Comparison of ENCODE assay signal across 8 cellular contexts in the genomic region with DNA sequence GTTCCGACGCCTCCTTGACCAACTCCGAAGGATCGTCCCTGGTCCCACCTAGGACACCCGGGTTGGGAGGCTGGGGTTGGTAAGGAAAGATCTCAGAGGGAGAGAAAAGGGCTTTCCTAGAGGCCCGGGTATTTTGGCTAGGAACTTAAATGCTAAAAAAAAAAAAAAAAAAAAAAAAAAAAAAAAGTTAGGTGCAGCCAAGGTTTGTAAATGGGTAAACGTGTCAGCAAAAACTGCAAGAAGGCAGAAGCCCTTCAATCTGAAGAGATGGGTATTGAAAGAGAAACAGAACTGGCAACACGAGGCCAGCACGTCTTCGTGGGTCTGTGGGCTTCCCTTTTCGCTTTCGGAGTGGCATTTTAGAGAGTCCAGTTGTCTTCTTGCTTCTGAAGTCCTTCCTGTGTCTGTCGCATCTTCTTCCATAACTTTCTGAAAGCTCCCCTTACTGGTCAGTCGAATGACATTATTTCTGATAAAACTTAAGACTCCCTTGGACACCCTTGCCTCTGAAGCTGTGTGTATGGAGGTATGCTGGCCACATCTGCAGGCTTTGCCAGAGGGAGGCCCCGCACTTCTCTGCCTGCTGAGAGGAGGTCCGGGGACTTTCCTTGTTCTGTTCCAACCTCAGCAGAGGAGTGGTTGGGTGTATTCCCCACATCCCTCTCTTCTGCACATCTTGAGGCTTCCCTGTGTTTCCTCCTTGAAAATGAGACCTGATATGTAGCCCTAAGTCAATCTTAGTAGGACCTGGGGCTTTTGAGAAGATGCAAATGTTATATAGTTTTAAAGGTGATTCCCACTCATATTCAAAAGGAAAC. TPM values are rescaled to one million over a fixed set of nuclear protein-coding genes. Genes with fewer than 3 reads are reported as not detected.
DNase-seq lines count a peak whose midpoint lies in the region; ATAC-seq, FAIRE-seq and TF ChIP-seq lines count a peak whose summit lies in the region.

No MANE protein-coding gene starts in this region.

- H3K4me3 Mint-ChIP-seq in activated CD4-positive, alpha-beta T cell treated with anti-CD3 and anti-CD28 coated beads, Interleukin-2, amount 10 ng/mL, durations not matched to agents 7 days and 5 days: peak overlapping the region; percentile 85

- TF ChIP-seq RAD21 in A549 (conservative IDR thresholded peaks at IDR 0.05 in 1 of 2, IDR thresholded peaks at IDR 0.05 in 1 of 2): no peak

- TF ChIP-seq POLR2A in A549 (IDR thresholded peaks at IDR 0.05; ENCODE audit: low read length) (no peak), prostate gland (IDR thresholded peaks at IDR 0.05) (no peak)

- TF ChIP-seq CTCF in A549 (IDR thresholded peaks at IDR 0.05) (no peak), prostate gland (IDR thresholded peaks at IDR 0.05) (no peak)

- no peaks in the 10 kb centered on the region for H3K27me3 ChIP-seq in prostate gland (replicated peaks; ENCODE audit: insufficient read depth)

- no peaks in the 10 kb centered on the region for H3K36me3 ChIP-seq in prostate gland

- intact Hi-C loops in prostate gland (cut with DNase I): loop anchor here (10.0 kb wide), 1 partner anchor 54 kb away; no protein-coding TSS in a partner anchor

- 77% methylated on average over 10 of the region's 16 CpGs for WGBS in A549 (ENCODE audit: missing lambda C conversion rate)
- 43% methylated on average over 16 of the region's 16 CpGs for WGBS in prostate gland

- H3K27ac Mint-ChIP-seq in activated CD4-positive, alpha-beta T cell treated with anti-CD3 and anti-CD28 coated beads, Interleukin-2, amount 10 ng/mL, durations not matched to agents 7 days and 5 days: peak overlapping the region; percentile 89

- CTCF ChIA-PET in A549 (lab: Yijun Ruan, JAX): interaction anchor here (0.6 to 1.4 kb wide), 2 partner anchors 10 to 269 kb away, joined by 3 read pairs; no protein-coding TSS in a partner anchor
- CTCF ChIA-PET in activated CD4-positive, alpha-beta T cell treated with anti-CD3 and anti-CD28 coated beads, Interleukin-2, amount 10 ng/mL, durations not matched to agents 7 days and 5 days (lab: Charles Lee): interaction anchor here (1.0 to 1.6 kb wide), 3 partner anchors 10 to 96 kb away, joined by 3 to 4 read pairs (median 3); no protein-coding TSS in a partner anchor

- peak overlapping the region; percentile 72 for H3K4me2 ChIP-seq in A549

- TF ChIP-seq EP300 in A549 (IDR thresholded peaks at IDR 0.05): no peak

- H3K4me3 ChIP-seq in A549: peak overlapping the region; percentile 35; the same call in 2 of the 3 replicates
- H3K4me3 ChIP-seq in prostate gland: peak overlapping the region; percentile 37 to 45

- H3K9me3 Mint-ChIP-seq in activated CD4-positive, alpha-beta T cell treated with anti-CD3 and anti-CD28 coated beads, Interleukin-2, amount 10 ng/mL, durations not matched to agents 7 days and 5 days: peaks cover 3% of the 10 kb centered on the region

- no peaks in the 10 kb centered on the region for H3K27me3 Mint-ChIP-seq in activated CD4-positive, alpha-beta T cell treated with anti-CD3 and anti-CD28 coated beads, Interleukin-2, amount 10 ng/mL, durations not matched to agents 7 days and 5 days

- ATAC-seq in A549 (peak in 1 of 2 experiments; percentile 34; a peak in 2 of 6 replicates), GM19452 (IDR thresholded peaks at IDR 0.05; ENCODE audit: unreplicated experiment) (peak; percentile 20), GM21528 (IDR thresholded peaks at IDR 0.05; ENCODE audit: low FRiP score, unreplicated experiment) (no peak), GM21390 (IDR thresholded peaks at IDR 0.05; ENCODE audit: unreplicated experiment) (no peak)

- no peak for FAIRE-seq in A549 (lab: Jason Lieb, UNC)

- no peak overlapping the region; a peak in 1 of 6 replicates for H3K27ac ChIP-seq in A549
- H3K27ac ChIP-seq in prostate gland: peak overlapping the region; percentile 41 to 61

- H3K4me1 ChIP-seq in A549 (peaks cover 7% of the 10 kb centered on the region; the same call in 1 of the 3 replicates), prostate gland (replicated peaks) (no peaks in the 10 kb centered on the region)

- peaks cover 77% of the 10 kb centered on the region for H3K4me1 Mint-ChIP-seq in activated CD4-positive, alpha-beta T cell treated with anti-CD3 and anti-CD28 coated beads, Interleukin-2, amount 10 ng/mL, durations not matched to agents 7 days and 5 days

- DNase-seq in A549 (ENCODE audit: low read depth in 1 of 2, low spot score in 1 of 2) (no peak), germinal center (ENCODE audit: low spot score) (peak; percentile 68), prostate gland (ENCODE audit: low spot score) (no peak), NCI-H1092 treated with DMSO at 0.1 percent for 48 hours (lab: John Stamatoyannopoulos, UW) (no peak)
- peak; percentile 48 for DNase-seq in activated CD4-positive, alpha-beta T cell treated with anti-CD3 and anti-CD28 coated beads, Interleukin-2, amount 10 ng/mL, durations not matched to agents 7 days and 5 days

- H3K9me3 ChIP-seq in A549 (no peaks in the 10 kb centered on the region), prostate gland (no peaks in the 10 kb centered on the region)

- POLR2A ChIA-PET in A549 (lab: Yijun Ruan, JAX): no interaction called here
- POLR2A ChIA-PET in activated CD4-positive, alpha-beta T cell treated with anti-CD3 and anti-CD28 coated beads, Interleukin-2, amount 10 ng/mL, durations not matched to agents 7 days and 5 days (lab: Charles Lee): interaction anchor here (1.2 kb wide), 1 partner anchor 30 kb away, joined by 3 read pairs; no protein-coding TSS in a partner anchor

- H3K36me3 Mint-ChIP-seq in activated CD4-positive, alpha-beta T cell treated with anti-CD3 and anti-CD28 coated beads, Interleukin-2, amount 10 ng/mL, durations not matched to agents 7 days and 5 days (ENCODE audit: low read depth): peaks cover 57% of the 10 kb centered on the region

TF ChIP-seq in A549, 52 proteins besides CTCF, POLR2A, EP300 and RAD21:
- TF ChIP-seq ZNF302 (CRISPR knock-in tag; IDR thresholded peaks at IDR 0.05) (no peak), KDM5A (IDR thresholded peaks at IDR 0.05) (no peak)

RNA-seq across cellular contexts. Expression of gene RCSD1, which starts 0.7 kb away (rescaled TPM):
- polyA plus RNA-seq in A549 (2011; rRNA removed) (0.05 TPM in 1 of 2 replicates, not detected in the other), A549 (2017; fragmentation: RNase III; extraction: RNeasy Plus Mini Kit Qiagen cat#74134 plus additional on column Dnase treatment) (0.04 TPM in 1 of 3 replicates, not detected in the others)
- 0.01 TPM in 1 of 2 replicates, not detected in the other for polyA plus RNA-seq in A549 (2012; cell fraction: cytosol; rRNA removed)
- 0.01 TPM in 1 of 2 replicates, not detected in the other for polyA plus RNA-seq in A549 (2012; cell fraction: nucleus; rRNA removed)
- not detected in 2 replicates for polyA minus RNA-seq in A549 (2011; rRNA and poly(A)+ RNA removed)
- total RNA-seq in activated CD4-positive, alpha-beta T cell treated with anti-CD3 and anti-CD28 coated beads, Interleukin-2, amount 10 ng/mL, durations not matched to agents 7 days and 5 days: 100 to 1,000 TPM; 152 to 157 TPM
- total RNA-seq in prostate gland: 10 to 100 TPM in 1 of 2 donors, 1 to 10 TPM in 1; 2.8 to 13.8 TPM

Comparison
In these comparisons a context has a peak if more than half of its experiments do, and no peak if none do; other contexts are left out.
1. DNase-seq: peak in activated CD4-positive, alpha-beta T cell treated with anti-CD3 and anti-CD28 coated beads, Interleukin-2, amount 10 ng/mL, durations not matched to agents 7 days and 5 days (single experiment) and germinal center (single experiment); none in A549 (0 of 2), prostate gland (single experiment) and NCI-H1092 treated with DMSO at 0.1 percent for 48 hours (single experiment).
2. H3K27ac ChIP-seq: peak in prostate gland (2 of 2); none in A549 (0 of 2).
3. RNA of gene RCSD1, which starts 0.7 kb away (total RNA-seq): 152 to 157 TPM in activated CD4-positive, alpha-beta T cell treated with anti-CD3 and anti-CD28 coated beads, Interleukin-2, amount 10 ng/mL, durations not matched to agents 7 days and 5 days; 2.8 to 13.8 TPM in prostate gland; every median in the first group is over 10 times any median in the second.